28 cellular contexts compared by ENCODE assay signal in the genomic region with DNA sequence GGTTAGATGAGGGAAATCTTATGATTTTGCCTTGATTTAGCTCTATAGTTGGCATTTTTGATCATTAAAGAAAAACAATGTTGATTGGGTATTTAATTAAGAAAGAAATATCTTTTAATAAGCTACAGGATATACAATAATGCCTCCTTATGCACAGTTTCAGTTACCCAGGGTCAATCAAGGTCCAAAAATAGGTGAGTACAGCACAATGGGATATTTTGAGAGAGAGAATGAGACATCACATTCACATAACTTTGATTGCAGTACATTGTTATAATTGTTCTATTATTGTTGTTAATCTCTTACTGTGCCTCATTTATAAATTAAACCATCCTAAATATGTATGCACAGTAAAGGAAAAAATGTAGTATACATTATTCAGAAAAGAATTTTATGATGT.
"Had no signal": no experiment of that assay in that cellular context is flagged by ENCODE, and none has a peak within 500 bp of the region (broad histone marks: within the 10 kb centered on the region; RNA-seq: fewer than 3 reads in every experiment).

No MANE protein-coding gene starts in this region.

- DNase-seq: naive thymus-derived CD4-positive, alpha-beta T cell; natural killer cell; occipital lobe; ovary; posterior cingulate gyrus; psoas muscle; right lobe of liver; sigmoid colon; spleen; stimulated activated CD4-positive, alpha-beta T cell treated with anti-CD3 and anti-CD28 coated beads, Interleukin-12 subunit alpha, Interleukin-12 subunit beta, amount 100 ng/mL, for 4 hours; stimulated activated CD4-positive, alpha-beta T cell treated with anti-CD3 and anti-CD28 coated beads, Interleukin-1b, Interleukin-23, amount 100 ng/mL, for 48 hours; stimulated activated CD4-positive, alpha-beta T cell treated with anti-CD3 and anti-CD28 coated beads, Interleukin-4, amount 100 ng/mL, for 1 hour; stimulated activated CD4-positive, alpha-beta T cell treated with anti-CD3 and anti-CD28 coated beads, Interleukin-4, amount 100 ng/mL, for 4 hours; stimulated activated CD8-positive, alpha-beta memory T cell treated with anti-CD3 and anti-CD28 coated beads, Interleukin-4, amount 100 ng/mL, for 48 hours; stimulated activated naive CD4-positive, alpha-beta T cell; stimulated activated naive CD8-positive, alpha-beta T cell treated with anti-CD3 and anti-CD28 coated beads, Interleukin-15, amount 100 ng/mL, for 72 hours; stimulated activated naive CD8-positive, alpha-beta T cell treated with anti-CD3 and anti-CD28 coated beads, Interleukin-15, Interleukin-2, amounts not matched to agents 100 U/mL and 50 U/mL, for 24 hours; substantia nigra; testis; tibial artery; transverse colon had no signal

- H3K79me2 ChIP-seq: parathyroid adenoma had no signal

- H3K36me3 ChIP-seq: neural progenitor cell, ovary, right lobe of liver, sigmoid colon, suprapubic skin, tibial artery, transverse colon, vagina had no signal

- ATAC-seq: naive thymus-derived CD4-positive, alpha-beta T cell; natural killer cell; psoas muscle; stimulated activated memory B cell treated with anti-CD40 and anti-IgM and Interleukin-4, amounts not matched to agents 10 μg/mL and 1 μg/mL and 100 μg/mL, for 72 hours; stimulated activated naive CD8-positive, alpha-beta T cell treated with anti-CD3 and anti-CD28 coated beads, Interleukin-15, amount 100 ng/mL, for 72 hours; stimulated activated naive CD8-positive, alpha-beta T cell treated with anti-CD3 and anti-CD28 coated beads, Interleukin-15, Interleukin-2, amounts not matched to agents 100 U/mL and 50 U/mL, for 24 hours had no signal

- H3K27me3 ChIP-seq: neural progenitor cell, ovary, right lobe of liver, sigmoid colon, spleen, suprapubic skin, testis, tibial artery, transverse colon, vagina had no signal

- H3K9me3 ChIP-seq: ovary, psoas muscle, right lobe of liver, sigmoid colon, suprapubic skin, testis, tibial artery, transverse colon, vagina had no signal

- H3K4me1 ChIP-seq: parathyroid adenoma, psoas muscle, right lobe of liver, spleen, suprapubic skin, testis, transverse colon, vagina had no signal

- H3K4me2 ChIP-seq: neural progenitor cell, smooth muscle cell had no signal

- H3K27ac ChIP-seq: neural progenitor cell, ovary, parathyroid adenoma, psoas muscle, right lobe of liver, sigmoid colon, skin epidermis, spleen, suprapubic skin, testis, tibial artery, transverse colon, vagina had no signal

- H3K9ac ChIP-seq: neural progenitor cell, parathyroid adenoma had no signal

- H3K4me3 ChIP-seq: neural progenitor cell, ovary, psoas muscle, sigmoid colon, skin epidermis, smooth muscle cell, spleen, suprapubic skin, testis, tibial artery, transverse colon, vagina had no signal

- H2AFZ ChIP-seq: neural progenitor cell, parathyroid adenoma had no signal
